Comparison of ENCODE assay signal across 8 cellular contexts in genomic region chr3:26070854-26071253, GRCh38.
"Had no signal": no experiment of that assay in that cellular context is flagged by ENCODE, and none has a peak within 500 bp of the region (broad histone marks: within the 10 kb centered on the region; RNA-seq: fewer than 3 reads in every experiment).

No MANE protein-coding gene starts in this region.

- ATAC-seq: GM12878 had no signal

- H3K4me3 ChIP-seq: GM12878 had no signal

- FAIRE-seq: G401.6, GM12878, GM12891, GM12892, GM18507, GM19239 had no signal

- DNase-seq: GDM1, GF-D8 had no signal
